In the genomic region with DNA sequence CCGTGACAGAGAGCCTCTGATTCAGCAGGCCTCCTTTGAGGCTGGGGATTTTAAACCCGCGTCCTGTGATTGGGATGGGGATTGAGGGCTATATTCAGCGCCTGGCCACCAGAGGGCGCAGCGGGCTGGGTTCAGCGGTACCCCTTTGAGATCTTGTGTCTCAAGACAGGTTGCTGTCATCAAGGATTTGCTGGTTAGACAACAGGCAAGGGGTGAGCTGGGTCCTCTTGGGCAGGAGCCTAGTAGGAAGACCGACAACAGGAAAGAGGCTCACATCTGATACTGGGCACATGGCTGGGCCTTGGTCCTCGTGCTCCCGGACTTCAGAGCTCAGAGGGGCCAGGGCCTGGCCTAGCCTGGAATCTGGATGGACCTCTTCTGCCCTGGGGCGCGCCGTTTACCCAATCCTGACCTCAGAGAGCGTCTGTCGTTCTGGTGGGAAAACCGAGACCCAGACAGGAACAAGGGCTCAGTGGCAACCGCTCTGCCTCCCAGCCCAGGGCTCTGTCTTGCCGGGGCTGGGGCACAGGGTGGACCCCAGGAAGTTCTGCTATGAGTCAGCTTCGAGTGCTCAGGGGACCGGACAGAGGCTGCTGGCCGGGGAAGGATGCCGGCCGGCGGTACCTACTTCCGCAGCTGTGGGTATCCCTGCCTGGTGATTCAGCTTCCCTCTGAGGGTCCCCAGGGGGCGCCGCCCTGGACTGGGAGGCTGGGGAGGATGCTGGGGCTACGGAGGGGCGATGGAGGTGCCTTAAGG, we compare ENCODE assay signal across 8 cellular contexts. TPM values are rescaled to one million over a fixed set of nuclear protein-coding genes. Genes with fewer than 3 reads are reported as not detected.
DNase-seq lines count a peak whose midpoint lies in the region; ATAC-seq, FAIRE-seq and TF ChIP-seq lines count a peak whose summit lies in the region.

No MANE protein-coding gene starts in this region.

- H3K4me1 Mint-ChIP-seq in astrocyte (ENCODE audit: low read depth, unreplicated experiment), result peaks cover 8% of the 10 kb centered on the region

- peaks cover 21% of the 10 kb centered on the region for H3K4me1 ChIP-seq in astrocyte (ENCODE audit: insufficient read depth, low read length)

- peak; percentile 89 for TF ChIP-seq CTCF in GM13977 (IDR thresholded peaks at IDR 0.05; ENCODE audit: extremely low read depth, insufficient read depth, missing control alignments)
- TF ChIP-seq CTCF in astrocyte (IDR thresholded peaks at IDR 0.05; ENCODE audit: insufficient read depth, low read depth, low read length), result peak; percentile 96

- no peaks in the 10 kb centered on the region for H3K9me3 ChIP-seq in astrocyte (ENCODE audit: insufficient read depth, low read depth, low read length)

- H3K27ac ChIP-seq in astrocyte (ENCODE audit: low read depth, low read length), result peak overlapping the region; percentile 53

- H3K27me3 Mint-ChIP-seq in astrocyte (ENCODE audit: low read depth, unreplicated experiment), result no peaks in the 10 kb centered on the region

- peaks cover 15% of the 10 kb centered on the region for H4K20me1 ChIP-seq in astrocyte (ENCODE audit: insufficient read depth, low read length)

- peak; percentile 96 for DNase-seq in GM13977 (ENCODE audit: low spot score)
- DNase-seq in NCI-H1694 treated with DMSO at 0.1 percent for 48 hours (lab: John Stamatoyannopoulos, UW), result peak; percentile 58
- peak; percentile 70 for DNase-seq in T-helper 22 cell (ENCODE audit: low read depth)
- peak; percentile 74 for DNase-seq in astrocyte (ENCODE audit: low read depth)
- DNase-seq in hippocampal formation (lab: John Stamatoyannopoulos, UW), result peak; percentile 72 to 86
- DNase-seq in retina, result peak; percentile 93
- DNase-seq in cortex of kidney (lab: John Stamatoyannopoulos, UW), result no peak

- H3K36me3 Mint-ChIP-seq in astrocyte (ENCODE audit: low read depth, unreplicated experiment), result peaks cover 2% of the 10 kb centered on the region

- FAIRE-seq in astrocyte (lab: Jason Lieb, UNC), result peak; percentile 9

- no peaks in the 10 kb centered on the region for H3K27me3 ChIP-seq in astrocyte (ENCODE audit: insufficient read depth, low read length)

- H3K4me2 ChIP-seq in astrocyte (ENCODE audit: low read length), result peak overlapping the region; percentile 97

- in situ Hi-C loops in GM13977 (cut with MboI; ENCODE audit: low pct_unique_long_range_greater_than_20kb, low sequenced_read_pairs, unreplicated experiment), result loop anchor here (5.0 to 25.0 kb wide), 2 partner anchors 123 to 253 kb away; no protein-coding TSS in a partner anchor

- no peaks in the 10 kb centered on the region for H3K36me3 ChIP-seq in astrocyte (ENCODE audit: insufficient read depth, low read length)

- H3K79me2 ChIP-seq in astrocyte (ENCODE audit: insufficient read depth, low read length), result peaks cover 22% of the 10 kb centered on the region

- H3K27ac Mint-ChIP-seq in astrocyte (ENCODE audit: unreplicated experiment), result peak overlapping the region; percentile 58

- peak overlapping the region; percentile 55 for H3K4me3 ChIP-seq in astrocyte (ENCODE audit: insufficient read depth, low read depth, low read length)

- no peaks in the 10 kb centered on the region for H3K9me3 Mint-ChIP-seq in astrocyte (ENCODE audit: unreplicated experiment)

- peak overlapping the region; percentile 57 for H3K4me3 Mint-ChIP-seq in astrocyte (ENCODE audit: unreplicated experiment)

- peak overlapping the region; percentile 85 for H2AFZ ChIP-seq in astrocyte (ENCODE audit: low read depth, low read length)

- peak overlapping the region; percentile 71 for H3K9ac ChIP-seq in astrocyte (ENCODE audit: low read length)

- peak; percentile 49 for ATAC-seq in HG02870 (IDR thresholded peaks at IDR 0.05; ENCODE audit: unreplicated experiment)

RNA-seq across cellular contexts. Expression of gene SLC35E4, which starts 0.9 kb away (rescaled TPM):
- total RNA-seq in astrocyte, result 3.2 and 4.2 TPM in 2 replicates

RNA-seq across cellular contexts. Expression of gene TCN2, which starts 27.7 kb away (rescaled TPM):
- total RNA-seq in astrocyte, result 2.7 and 3.8 TPM in 2 replicates

RNA-seq across cellular contexts. Expression of gene DUSP18, which starts 33.0 kb away (rescaled TPM):
- 8.6 and 10.2 TPM in 2 replicates for total RNA-seq in astrocyte

RNA-seq across cellular contexts. Expression of gene PES1, which starts 42.9 kb away (rescaled TPM):
- 88.7 and 92.9 TPM in 2 replicates for total RNA-seq in astrocyte
